9 cellular contexts compared by ENCODE assay signal in genomic region chrX:115940888-115941332, GRCh38.
DNase-seq lines count a peak whose midpoint lies in the region; ATAC-seq and TF ChIP-seq lines count a peak whose summit lies in the region.
"Had no signal": no experiment of that assay in that cellular context is flagged by ENCODE, and none has a peak within 500 bp of the region (broad histone marks: within the 10 kb centered on the region; RNA-seq: fewer than 3 reads in every experiment).

No MANE protein-coding gene starts in this region.

- no peaks in the 10 kb centered on the region for H3F3A ChIP-seq in DOHH2 (ENCODE audit: control insufficient read depth, insufficient read depth)

- H3K4me3 ChIP-seq in DOHH2 (ENCODE audit: low read length) (no peak overlapping the region), OCI-LY7 (ENCODE audit: low read depth, low read length, poor library complexity, severe bottlenecking) (no peak overlapping the region), fibroblast of mammary gland (ENCODE audit: control insufficient read depth, low read depth, low read length) (no peak overlapping the region)
- H3K4me3 ChIP-seq: SJCRH30 had no signal

- H3K4me2 ChIP-seq in DOHH2 (ENCODE audit: low read length) (no peak overlapping the region), OCI-LY7 (ENCODE audit: low read length) (peak overlapping the region; percentile 34; the same call in 1 of the 2 replicates)

- H3K79me2 ChIP-seq in DOHH2 (ENCODE audit: control insufficient read depth, low read length) = no peaks in the 10 kb centered on the region
- no peaks in the 10 kb centered on the region for H3K79me2 ChIP-seq in OCI-LY7 (ENCODE audit: insufficient read depth, low read depth, low read length)

- peak; percentile 60 for ATAC-seq in GM19467 (IDR thresholded peaks at IDR 0.05; ENCODE audit: unreplicated experiment)
- peak; percentile 34 for ATAC-seq in HG03575 (IDR thresholded peaks at IDR 0.05; ENCODE audit: extremely low read depth, insufficient number of reproducible peaks, low FRiP score, unreplicated experiment)

- no peaks in the 10 kb centered on the region for H3K36me3 ChIP-seq in DOHH2 (ENCODE audit: control insufficient read depth, low read length)
- H3K36me3 ChIP-seq in OCI-LY7 (ENCODE audit: insufficient read depth, low read length) = no peaks in the 10 kb centered on the region

- POLR2A ChIA-PET in OCI-LY7 (lab: Charles Lee) = interaction anchor here (0.5 kb wide), 1 partner anchor 1416 kb away, joined by 3 read pairs; no protein-coding TSS in a partner anchor

- H3K9me3 ChIP-seq in DOHH2 (ENCODE audit: control insufficient read depth, insufficient read depth, low read length) (no peaks in the 10 kb centered on the region), OCI-LY7 (ENCODE audit: low read length) (no peaks in the 10 kb centered on the region)
- H3K9me3 ChIP-seq: SJCRH30 had no signal

- H3K27me3 ChIP-seq in DOHH2 (ENCODE audit: control insufficient read depth, low read length) = no peaks in the 10 kb centered on the region
- H3K27me3 ChIP-seq: SJCRH30 had no signal

- H2AFZ ChIP-seq in OCI-LY7 (ENCODE audit: low read length) = no peak overlapping the region

- H3K4me1 ChIP-seq in DOHH2 (ENCODE audit: control insufficient read depth, low read length) (peaks cover 25% of the 10 kb centered on the region), OCI-LY7 (ENCODE audit: insufficient read depth, low read length, poor library complexity, severe bottlenecking) (peaks cover 16% of the 10 kb centered on the region)
- H3K4me1 ChIP-seq: SJCRH30 had no signal

- peak; percentile 50 for DNase-seq in OCI-LY7 (ENCODE audit: low spot score)
- DNase-seq in fibroblast of mammary gland (ENCODE audit: low read depth) = peak; percentile 43
- peak; percentile 80 for DNase-seq in putamen (ENCODE audit: low spot score)
- no peak for DNase-seq in stimulated activated CD4-positive, alpha-beta T cell treated with anti-CD3 and anti-CD28 coated beads, Interleukin-2, amount 100 ng/mL, for 24 hours
- DNase-seq in T1000 (lab: John Stamatoyannopoulos, UW) = no peak

- CTCF ChIA-PET in OCI-LY7 (lab: Charles Lee; ENCODE audit: unreplicated experiment) = no interaction called here

- H3K9me2 ChIP-seq in DOHH2 (replicated peaks; ENCODE audit: control insufficient read depth, low read length) = no peaks in the 10 kb centered on the region
- H3K9me2 ChIP-seq in OCI-LY7 (ENCODE audit: insufficient read depth, low read length) = no peaks in the 10 kb centered on the region

- intact Hi-C loops in OCI-LY7 (cut with micrococcal nuclease; ENCODE audit: unreplicated experiment) = no loop called here

- H4K20me1 ChIP-seq in DOHH2 (ENCODE audit: control insufficient read depth, insufficient read depth, low read depth, low read length) = no peaks in the 10 kb centered on the region
- no peaks in the 10 kb centered on the region for H4K20me1 ChIP-seq in OCI-LY7 (ENCODE audit: insufficient read depth, low read length)

- TF ChIP-seq CTCF in DOHH2 (IDR thresholded peaks at IDR 0.05; ENCODE audit: low read depth, low read length, poor library complexity, severe bottlenecking) (peak; percentile 21), OCI-LY7 (conservative IDR thresholded peaks at IDR 0.05; ENCODE audit: low read length) (peak; percentile 47), fibroblast of mammary gland (conservative IDR thresholded peaks at IDR 0.05; ENCODE audit: control insufficient read depth, insufficient read depth, low read depth, low read length) (peak; percentile 9)

- H3K27ac ChIP-seq in DOHH2 (ENCODE audit: low read depth, low read length) (peak overlapping the region; percentile 58), OCI-LY7 (ENCODE audit: low read depth, low read length, poor library complexity, severe bottlenecking) (no peak overlapping the region)
- H3K27ac ChIP-seq: SJCRH30 had no signal

- no TSS peak for BruUV-seq in OCI-LY7 (replicated peaks; lab: Mats Ljungman, UMichigan)

Comparison
In these comparisons a context has a peak if more than half of its experiments do, and no peak if none do; other contexts are left out.
1. DNase-seq: peak in OCI-LY7 (single experiment), fibroblast of mammary gland (single experiment) and putamen (single experiment); none in stimulated activated CD4-positive, alpha-beta T cell treated with anti-CD3 and anti-CD28 coated beads, Interleukin-2, amount 100 ng/mL, for 24 hours (0 of 2) and T1000 (single experiment).
2. Peak in every context shown above with its lines, with median percentiles within 50 percentile points of each other: CTCF ChIP-seq.